Comparison of ENCODE assay signal across 28 cellular contexts in the genomic region with DNA sequence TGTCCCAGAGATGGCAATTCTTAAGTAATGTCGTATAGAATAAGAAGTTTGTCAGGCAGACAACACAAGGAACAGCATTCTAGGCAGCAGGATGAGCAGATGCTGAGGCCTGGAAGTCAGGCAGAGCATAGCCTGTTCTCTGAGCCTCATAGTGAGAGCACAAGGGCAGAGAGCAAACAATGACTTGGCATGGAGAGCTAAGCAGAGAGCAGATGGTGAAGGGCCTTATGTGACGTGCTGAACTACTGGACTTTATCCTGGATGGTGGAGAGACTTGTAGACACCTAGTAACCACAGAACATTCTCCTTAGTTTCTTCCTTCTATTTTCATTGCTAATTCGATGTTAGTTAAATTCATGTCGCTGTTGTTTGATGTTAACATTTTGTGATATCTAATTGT.
DNase-seq lines count a peak whose midpoint lies in the region; ATAC-seq, FAIRE-seq and TF ChIP-seq lines count a peak whose summit lies in the region.
"Had no signal": no experiment of that assay in that cellular context is flagged by ENCODE, and none has a peak within 500 bp of the region (broad histone marks: within the 10 kb centered on the region; RNA-seq: fewer than 3 reads in every experiment).

No MANE protein-coding gene starts in this region.

- no peaks in the 10 kb centered on the region for H3F3A ChIP-seq in MM.1S (ENCODE audit: insufficient read depth, low read length)

- no peak overlapping the region for H3K4me3 ChIP-seq in MM.1S (ENCODE audit: low read length)
- H3K4me3 ChIP-seq: A549, heart left ventricle, skin epidermis had no signal

- no peaks in the 10 kb centered on the region for H3K27me3 ChIP-seq in MM.1S (replicated peaks; ENCODE audit: insufficient read depth, low read length)

- peak; percentile 82 for FAIRE-seq in islet of Langerhans (lab: Jason Lieb, UNC)
- FAIRE-seq: A549, H54 had no signal

- no peaks in the 10 kb centered on the region for H3K9me2 ChIP-seq in MM.1S (replicated peaks; ENCODE audit: insufficient read depth, low read length)

- H3K4me2 ChIP-seq in MM.1S (ENCODE audit: low read depth, low read length), result no peak overlapping the region
- H3K4me2 ChIP-seq: A549, KMS-11 had no signal

- no peak overlapping the region for H3K27ac ChIP-seq in MM.1S (ENCODE audit: low read length)
- H3K27ac ChIP-seq: A549, heart left ventricle, KMS-11, skin epidermis had no signal

- no peak for ATAC-seq in HG03432 (IDR thresholded peaks at IDR 0.05; ENCODE audit: unreplicated experiment)
- ATAC-seq: activated T-helper 17 cell treated with anti-CD3 and anti-CD28 coated beads, Interleukin-2, amount 50 U/mL, for 72 hours; heart left ventricle; left cardiac atrium; naive thymus-derived CD4-positive, alpha-beta T cell; PC-3 had no signal

- no peak overlapping the region for H3K9ac ChIP-seq in MM.1S (ENCODE audit: low read length)
- H3K9ac ChIP-seq: KMS-11 had no signal

- DNase-seq in COLO668 (lab: John Stamatoyannopoulos, UW; ENCODE audit: unreplicated experiment) (peak; percentile 54), NCI-H146 (lab: John Stamatoyannopoulos, UW) (peak; percentile 53), NCI-H524 treated with DMSO at 0.1 percent for 48 hours (lab: John Stamatoyannopoulos, UW) (peak; percentile 35), MM.1S (no peak), inferior parietal cortex (ENCODE audit: extremely low spot score) (no peak)
- no peak for DNase-seq in activated effector memory CD4-positive, alpha-beta T cell treated with Interleukin-2 at 50 U/mL for 16 hours
- DNase-seq: activated CD4-positive, alpha-beta memory T cell treated with anti-CD3 and anti-CD28 coated beads for 36 hours; activated CD4-positive, CD25-positive, alpha-beta regulatory T cell; activated CD8-positive, alpha-beta memory T cell treated with anti-CD3 and anti-CD28 coated beads, Interleukin-2, amount 50 U/mL, for 48 hours; CD8-positive, alpha-beta memory T cell; heart left ventricle; left cardiac atrium; mesenchymal stem cell; naive thymus-derived CD4-positive, alpha-beta T cell; NCI-H1930; NCI-H526 treated with DMSO at 0.1 percent for 48 hours; PC-3; Right ventricle myocardium superior; stimulated activated CD4-positive, alpha-beta T cell treated with anti-CD3 and anti-CD28 coated beads, Interleukin-1b, Interleukin-23, amount 100 ng/mL, for 48 hours; T-helper 9 cell; trophoblast cell had no signal

- no peaks in the 10 kb centered on the region for H3K36me3 ChIP-seq in MM.1S (replicated peaks; ENCODE audit: insufficient read depth, low read length)
- H3K36me3 ChIP-seq: heart left ventricle had no signal

- no peaks in the 10 kb centered on the region for H3K79me2 ChIP-seq in MM.1S (ENCODE audit: low read length)

- no peak for TF ChIP-seq CTCF in MM.1S (IDR thresholded peaks at IDR 0.05; ENCODE audit: low read length)

- H4K20me1 ChIP-seq in MM.1S (ENCODE audit: insufficient read depth, low read length), result no peaks in the 10 kb centered on the region

- no peaks in the 10 kb centered on the region for H3K4me1 ChIP-seq in MM.1S (ENCODE audit: low read length)
- H3K4me1 ChIP-seq: A549, heart left ventricle had no signal

- no peaks in the 10 kb centered on the region for H3K9me3 ChIP-seq in MM.1S (replicated peaks; ENCODE audit: insufficient read depth, low read length)
- H3K9me3 ChIP-seq: A549, heart left ventricle had no signal

- H2AFZ ChIP-seq in MM.1S (ENCODE audit: low read length), result no peak overlapping the region

Comparison
In these comparisons a context has a peak if more than half of its experiments do, and no peak if none do; other contexts are left out.
1. DNase-seq: peak in COLO668 (single experiment), NCI-H146 (single experiment) and NCI-H524 treated with DMSO at 0.1 percent for 48 hours (single experiment); none in activated effector memory CD4-positive, alpha-beta T cell treated with Interleukin-2 at 50 U/mL for 16 hours (single experiment), MM.1S (single experiment) and inferior parietal cortex (single experiment).